Comparison of ENCODE assay signal across 8 cellular contexts in the genomic region with DNA sequence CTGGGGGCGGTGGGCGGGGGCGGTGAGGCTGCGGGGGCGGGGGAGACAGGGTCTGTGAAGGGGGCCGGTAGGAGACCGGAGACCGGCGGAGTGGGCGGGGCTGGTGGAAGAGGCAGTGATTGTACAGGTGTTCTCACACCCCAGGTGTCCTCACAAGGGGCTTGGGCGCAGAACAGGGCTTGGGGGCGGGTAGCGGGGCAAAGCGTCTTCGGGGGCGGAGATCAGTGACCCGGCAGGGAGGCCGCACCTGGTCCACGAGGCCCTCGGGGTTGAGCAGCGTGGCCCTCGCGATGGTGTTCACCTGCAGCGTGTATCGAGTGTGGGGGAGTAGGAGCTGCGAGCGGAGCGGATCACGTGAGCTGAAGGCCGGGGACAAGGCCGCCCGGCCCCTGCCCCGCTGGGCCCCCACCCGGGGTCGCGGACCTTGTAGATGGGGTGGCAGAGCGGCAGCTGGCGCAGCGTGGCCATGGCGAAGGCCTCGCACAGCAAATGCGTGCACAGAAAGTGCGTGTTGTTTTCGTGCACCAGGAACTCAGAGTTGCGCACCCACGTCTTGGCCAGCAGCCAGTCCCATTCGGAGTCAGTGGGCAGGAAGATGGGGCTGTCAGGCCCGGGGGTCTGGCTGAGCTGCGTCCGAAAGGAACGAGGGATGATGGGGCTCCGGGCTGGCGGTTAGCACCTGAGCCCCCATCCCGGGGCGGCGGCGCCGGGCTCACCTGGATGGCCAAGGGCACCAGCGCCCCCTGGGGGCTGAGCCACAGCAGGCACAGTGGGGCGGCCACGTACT. TPM values are rescaled to one million over a fixed set of nuclear protein-coding genes. Genes with fewer than 3 reads are reported as not detected.
DNase-seq lines count a peak whose midpoint lies in the region; ATAC-seq and TF ChIP-seq lines count a peak whose summit lies in the region.

No MANE protein-coding gene starts in this region.

- ATAC-seq in heart right ventricle (peak; percentile 57 to 74 (median 66)), GM18870 (IDR thresholded peaks at IDR 0.05; ENCODE audit: unreplicated experiment) (no peak)

- H3K36me3 Mint-ChIP-seq in activated naive CD4-positive, alpha-beta T cell treated with anti-CD3 and anti-CD28 coated beads for 36 hours (ENCODE audit: low read depth) = no peaks in the 10 kb centered on the region

- no peak overlapping the region for H3K27ac Mint-ChIP-seq in activated naive CD4-positive, alpha-beta T cell treated with anti-CD3 and anti-CD28 coated beads for 36 hours

- H3K27me3 ChIP-seq in heart right ventricle = peaks cover 10 to 67% (median 59%) of the 10 kb centered on the region in 7 donors

- no peaks in the 10 kb centered on the region for H3K9me3 Mint-ChIP-seq in activated naive CD4-positive, alpha-beta T cell treated with anti-CD3 and anti-CD28 coated beads for 36 hours

- intact Hi-C loops in activated naive CD4-positive, alpha-beta T cell treated with anti-CD3 and anti-CD28 coated beads for 36 hours (cut with micrococcal nuclease) = loop anchor here (1.0 kb wide), 3 partner anchors 16 to 50 kb away; no protein-coding TSS in a partner anchor
- intact Hi-C loops in heart right ventricle (cut with DNase I) = loop anchor here in 2 of 10 donors (5.0 to 10.0 kb wide), 2 partner anchors 48 to 175 kb away; a partner anchor contains a TSS

- H3K4me1 Mint-ChIP-seq in activated naive CD4-positive, alpha-beta T cell treated with anti-CD3 and anti-CD28 coated beads for 36 hours (ENCODE audit: low read depth) = peaks cover 2% of the 10 kb centered on the region

- peak overlapping the region; percentile 25; the same call in 1 of the 2 replicates for H3K27ac ChIP-seq in 22Rv1
- no peak overlapping the region for H3K27ac ChIP-seq in heart right ventricle

- H3K9me3 ChIP-seq in heart right ventricle = no peaks in the 10 kb centered on the region

- peaks cover 6% of the 10 kb centered on the region for H3K27me3 Mint-ChIP-seq in activated naive CD4-positive, alpha-beta T cell treated with anti-CD3 and anti-CD28 coated beads for 36 hours (ENCODE audit: low read depth)

- WGBS in heart right ventricle, 2 donors = 9 to 11% methylated on average over 61 of the region's 61 CpGs

- CTCF ChIA-PET in activated naive CD4-positive, alpha-beta T cell treated with anti-CD3 and anti-CD28 coated beads for 36 hours (lab: Charles Lee) = interaction anchor here (0.9 to 7.8 kb wide), 18 partner anchors 9 to 172 kb away, joined by 3 to 93 read pairs (median 7); a partner anchor contains a TSS

- H3K4me1 ChIP-seq in heart right ventricle = peaks cover 0 to 14% (median 7%) of the 10 kb centered on the region in 9 donors

- H3K4me3 Mint-ChIP-seq in activated naive CD4-positive, alpha-beta T cell treated with anti-CD3 and anti-CD28 coated beads for 36 hours = peak overlapping the region; percentile 34

- peak; percentile 76 for DNase-seq in GM19238 (ENCODE audit: insufficient read length, low spot score)
- DNase-seq in RPMI8226 = peak; percentile 76
- peak; percentile 81 for DNase-seq in activated naive CD4-positive, alpha-beta T cell treated with anti-CD3 and anti-CD28 coated beads for 36 hours
- peak in 1 of 2 donors; percentile 59 for DNase-seq in heart right ventricle
- DNase-seq in skeletal muscle cell (ENCODE audit: low read depth) = no peak
- DNase-seq in hippocampal formation (lab: John Stamatoyannopoulos, UW) = no peak

- no peaks in the 10 kb centered on the region for H3K36me3 ChIP-seq in heart right ventricle

- H3K4me3 ChIP-seq in heart right ventricle = peak overlapping the region in 6 of 10 donors; percentile 2 to 37 (median 20)
- peak overlapping the region; percentile 35 for H3K4me3 ChIP-seq in skeletal muscle cell (ENCODE audit: low read depth, low read length)

- peak; percentile 98 for TF ChIP-seq CTCF in 22Rv1 (IDR thresholded peaks at IDR 0.05)
- TF ChIP-seq CTCF in heart right ventricle (IDR thresholded peaks at IDR 0.05) = peak; percentile 42 to 91 (median 78)

RNA-seq across cellular contexts. Expression of a gene that starts 8.5 kb away (rescaled TPM):
- not detected for total RNA-seq in activated naive CD4-positive, alpha-beta T cell treated with anti-CD3 and anti-CD28 coated beads for 36 hours
- not detected for total RNA-seq in heart right ventricle
- polyA plus RNA-seq in heart right ventricle = under 1 TPM in 1 of 2 donors, not detected in 1; 0.09 TPM

RNA-seq across cellular contexts. Expression of a gene that starts 14.0 kb away (rescaled TPM):
- total RNA-seq in activated naive CD4-positive, alpha-beta T cell treated with anti-CD3 and anti-CD28 coated beads for 36 hours = 1 to 10 TPM; 2.4 to 2.9 TPM
- under 1 TPM in 5 of 10 donors, not detected in 5; 0.17 to 0.52 (median 0.38) TPM for total RNA-seq in heart right ventricle
- 1 to 10 TPM in 1 of 2 donors, under 1 TPM in 1; 0.91 to 1.5 TPM for polyA plus RNA-seq in heart right ventricle

RNA-seq across cellular contexts. Expression of a gene that starts 22.3 kb away (rescaled TPM):
- total RNA-seq in activated naive CD4-positive, alpha-beta T cell treated with anti-CD3 and anti-CD28 coated beads for 36 hours = 1 to 10 TPM; 2.0 to 2.1 TPM
- not detected for total RNA-seq in heart right ventricle
- not detected for polyA plus RNA-seq in heart right ventricle

RNA-seq across cellular contexts. Expression of a gene that starts 42.3 kb away (rescaled TPM):
- 10 to 100 TPM; 62.2 to 73.3 TPM for total RNA-seq in activated naive CD4-positive, alpha-beta T cell treated with anti-CD3 and anti-CD28 coated beads for 36 hours
- total RNA-seq in heart right ventricle = 100 to 1,000 TPM in 6 of 10 donors, 10 to 100 TPM in 4; 37.4 to 154 (median 112) TPM
- 100 to 1,000 TPM; 112 to 135 TPM for polyA plus RNA-seq in heart right ventricle

RNA-seq across cellular contexts. Expression of a gene that starts 52.9 kb away (rescaled TPM):
- 10 to 100 TPM; 33.3 to 35.8 TPM for total RNA-seq in activated naive CD4-positive, alpha-beta T cell treated with anti-CD3 and anti-CD28 coated beads for 36 hours
- total RNA-seq in heart right ventricle = 10 to 100 TPM; 46.8 to 67.8 (median 62.7) TPM
- polyA plus RNA-seq in heart right ventricle = 10 to 100 TPM; 49.0 to 54.3 TPM

Comparison
In these comparisons a context has a peak if more than half of its experiments do, and no peak if none do; other contexts are left out.
1. DNase-seq: peak in GM19238 (single experiment), RPMI8226 (single experiment) and activated naive CD4-positive, alpha-beta T cell treated with anti-CD3 and anti-CD28 coated beads for 36 hours (single experiment); none in skeletal muscle cell (single experiment) and hippocampal formation (0 of 2).